1 cellular context compared by ENCODE assay signal in the genomic region with DNA sequence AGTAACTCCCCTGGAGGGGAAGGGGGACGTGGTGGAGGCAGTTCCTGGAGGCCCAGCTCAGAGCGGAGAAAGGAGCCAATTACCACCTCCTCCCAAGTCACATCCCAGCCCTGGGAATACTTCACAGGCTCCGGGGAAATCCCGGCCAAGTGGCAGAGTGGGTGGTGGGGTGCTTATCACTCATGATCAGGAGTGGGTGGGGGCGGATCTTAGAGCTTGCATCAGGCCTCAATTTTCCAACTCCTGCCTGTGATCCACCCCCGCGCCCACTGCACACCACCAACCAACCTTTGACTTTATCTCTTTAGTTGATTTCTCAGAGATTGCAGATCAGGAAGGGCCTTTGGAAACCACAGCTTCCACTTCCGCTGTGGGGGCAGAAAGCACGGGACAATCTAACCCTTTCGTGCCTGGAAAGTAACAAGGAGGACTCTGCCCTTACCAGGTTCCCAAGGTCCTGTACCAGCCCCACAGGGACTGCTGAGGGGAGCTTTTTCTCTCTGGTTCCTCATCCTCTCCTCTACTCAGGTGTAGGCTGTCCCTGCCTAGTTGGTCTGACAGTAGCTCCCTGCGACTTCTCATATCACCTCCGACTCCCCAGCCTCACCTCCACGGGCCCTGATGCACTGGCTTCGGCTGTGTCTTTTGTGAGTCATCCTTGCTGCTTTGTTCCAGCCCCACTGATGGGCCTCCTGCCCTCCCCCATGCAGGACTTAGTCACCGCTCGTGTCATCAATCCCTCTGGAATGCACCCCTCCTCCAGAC.
TF ChIP-seq lines count a peak whose summit lies in the region.

No MANE protein-coding gene starts in this region.

TF ChIP-seq in HepG2, 621 proteins besides CTCF, POLR2A, EP300 and RAD21 (continued from another document and continues in another):
- TF ChIP-seq, protein P1, sequence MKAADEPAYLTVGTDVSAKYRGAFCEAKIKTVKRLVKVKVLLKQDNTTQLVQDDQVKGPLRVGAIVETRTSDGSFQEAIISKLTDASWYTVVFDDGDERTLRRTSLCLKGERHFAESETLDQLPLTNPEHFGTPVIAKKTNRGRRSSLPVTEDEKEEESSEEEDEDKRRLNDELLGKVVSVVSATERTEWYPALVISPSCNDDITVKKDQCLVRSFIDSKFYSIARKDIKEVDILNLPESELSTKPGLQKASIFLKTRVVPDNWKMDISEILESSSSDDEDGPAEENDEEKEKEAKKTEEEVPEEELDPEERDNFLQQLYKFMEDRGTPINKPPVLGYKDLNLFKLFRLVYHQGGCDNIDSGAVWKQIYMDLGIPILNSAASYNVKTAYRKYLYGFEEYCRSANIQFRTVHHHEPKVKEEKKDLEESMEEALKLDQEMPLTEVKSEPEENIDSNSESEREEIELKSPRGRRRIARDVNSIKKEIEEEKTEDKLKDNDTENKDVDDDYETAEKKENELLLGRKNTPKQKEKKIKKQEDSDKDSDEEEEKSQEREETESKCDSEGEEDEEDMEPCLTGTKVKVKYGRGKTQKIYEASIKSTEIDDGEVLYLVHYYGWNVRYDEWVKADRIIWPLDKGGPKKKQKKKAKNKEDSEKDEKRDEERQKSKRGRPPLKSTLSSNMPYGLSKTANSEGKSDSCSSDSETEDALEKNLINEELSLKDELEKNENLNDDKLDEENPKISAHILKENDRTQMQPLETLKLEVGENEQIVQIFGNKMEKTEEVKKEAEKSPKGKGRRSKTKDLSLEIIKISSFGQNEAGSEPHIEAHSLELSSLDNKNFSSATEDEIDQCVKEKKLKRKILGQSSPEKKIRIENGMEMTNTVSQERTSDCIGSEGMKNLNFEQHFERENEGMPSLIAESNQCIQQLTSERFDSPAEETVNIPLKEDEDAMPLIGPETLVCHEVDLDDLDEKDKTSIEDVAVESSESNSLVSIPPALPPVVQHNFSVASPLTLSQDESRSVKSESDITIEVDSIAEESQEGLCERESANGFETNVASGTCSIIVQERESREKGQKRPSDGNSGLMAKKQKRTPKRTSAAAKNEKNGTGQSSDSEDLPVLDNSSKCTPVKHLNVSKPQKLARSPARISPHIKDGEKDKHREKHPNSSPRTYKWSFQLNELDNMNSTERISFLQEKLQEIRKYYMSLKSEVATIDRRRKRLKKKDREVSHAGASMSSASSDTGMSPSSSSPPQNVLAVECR (CRISPR knock-in tag; IDR thresholded peaks at IDR 0.05; ENCODE audit: borderline replicate concordance), result peak; percentile 50; the same call in 1 of the 2 replicates
- TF ChIP-seq KDM4B (CRISPR knock-in tag; IDR thresholded peaks at IDR 0.05) (peak; percentile 60), ZNF101 (CRISPR knock-in tag; IDR thresholded peaks at IDR 0.05; ENCODE audit: borderline replicate concordance, low read depth) (no peak), CEBPB (IDR thresholded peaks at IDR 0.05; ENCODE audit: borderline replicate concordance, low read depth, low read length) (0 out of 2 replicates have a peak, but pooled peaks have one; percentile 3), E2F1 (CRISPR knock-in tag; IDR thresholded peaks at IDR 0.05) (no peak), NFIC (IDR thresholded peaks at IDR 0.05; ENCODE audit: low read length) (peak; percentile 84; the same call in 1 of the 2 replicates), ZHX1 (CRISPR knock-in tag; IDR thresholded peaks at IDR 0.05; ENCODE audit: low read depth) (no peak), JUNB (CRISPR knock-in tag; IDR thresholded peaks at IDR 0.05; ENCODE audit: borderline replicate concordance) (peak; percentile 99), GLI4 (CRISPR knock-in tag; IDR thresholded peaks at IDR 0.05; ENCODE audit: borderline replicate concordance) (no peak; the same call in 1 of the 2 replicates), SKI (IDR thresholded peaks at IDR 0.05; ENCODE audit: partially characterized antibody) (peak; percentile 45), MATR3 (CRISPR knock-in tag; IDR thresholded peaks at IDR 0.05) (no peak), THAP11 (CRISPR knock-in tag; IDR thresholded peaks at IDR 0.05) (peak; percentile 78), ZBTB43 (CRISPR knock-in tag; conservative IDR thresholded peaks at IDR 0.05) (0 out of 2 replicates have a peak, but pooled peaks have one; percentile 48), ERF (CRISPR knock-in tag; IDR thresholded peaks at IDR 0.05) (peak; percentile 84), GFI1 (CRISPR knock-in tag; IDR thresholded peaks at IDR 0.05; ENCODE audit: borderline replicate concordance) (peak; percentile 91), KMT2A (CRISPR knock-in tag; IDR thresholded peaks at IDR 0.05) (0 out of 2 replicates have a peak, but pooled peaks have one; percentile 23), PRMT3 (CRISPR knock-in tag; IDR thresholded peaks at IDR 0.05; ENCODE audit: borderline replicate concordance, low read depth) (no peak; the same call in 1 of the 2 replicates), ZNF841 (CRISPR knock-in tag; IDR thresholded peaks at IDR 0.05; ENCODE audit: borderline replicate concordance) (no peak), ZNF18 (CRISPR knock-in tag; IDR thresholded peaks at IDR 0.05; ENCODE audit: insufficient replicate concordance) (peak; percentile 74), TBP (CRISPR knock-in tag; IDR thresholded peaks at IDR 0.05) (no peak), ZNF24 (IDR thresholded peaks at IDR 0.05) (no peak), ATF5 (CRISPR knock-in tag; IDR thresholded peaks at IDR 0.05; ENCODE audit: low read depth) (0 out of 2 replicates have a peak, but pooled peaks have one; percentile 62), KDM6A (CRISPR knock-in tag; IDR thresholded peaks at IDR 0.05; ENCODE audit: low read depth) (peak; percentile 89), ATRX (CRISPR knock-in tag; IDR thresholded peaks at IDR 0.05; ENCODE audit: borderline replicate concordance) (no peak), CREBL2 (CRISPR knock-in tag; IDR thresholded peaks at IDR 0.05; ENCODE audit: borderline replicate concordance) (no peak), GATAD1 (CRISPR knock-in tag; IDR thresholded peaks at IDR 0.05) (peak; percentile 58)
- TF ChIP-seq, protein P2, sequence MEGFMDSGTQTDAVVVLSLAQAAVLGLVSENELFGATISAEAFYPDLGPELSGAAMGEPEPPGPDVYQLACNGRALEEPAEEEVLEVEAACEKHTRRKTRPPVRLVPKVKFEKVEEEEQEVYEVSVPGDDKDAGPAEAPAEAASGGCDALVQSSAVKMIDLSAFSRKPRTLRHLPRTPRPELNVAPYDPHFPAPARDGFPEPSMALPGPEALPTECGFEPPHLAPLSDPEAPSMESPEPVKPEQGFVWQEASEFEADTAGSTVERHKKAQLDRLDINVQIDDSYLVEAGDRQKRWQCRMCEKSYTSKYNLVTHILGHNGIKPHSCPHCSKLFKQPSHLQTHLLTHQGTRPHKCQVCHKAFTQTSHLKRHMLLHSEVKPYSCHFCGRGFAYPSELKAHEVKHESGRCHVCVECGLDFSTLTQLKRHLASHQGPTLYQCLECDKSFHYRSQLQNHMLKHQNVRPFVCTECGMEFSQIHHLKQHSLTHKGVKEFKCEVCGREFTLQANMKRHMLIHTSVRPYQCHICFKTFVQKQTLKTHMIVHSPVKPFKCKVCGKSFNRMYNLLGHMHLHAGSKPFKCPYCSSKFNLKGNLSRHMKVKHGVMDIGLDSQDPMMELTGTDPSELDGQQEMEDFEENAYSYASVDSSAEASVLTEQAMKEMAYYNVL (CRISPR knock-in tag; IDR thresholded peaks at IDR 0.05; ENCODE audit: borderline replicate concordance), result peak; percentile 91
- TF ChIP-seq, protein P3, sequence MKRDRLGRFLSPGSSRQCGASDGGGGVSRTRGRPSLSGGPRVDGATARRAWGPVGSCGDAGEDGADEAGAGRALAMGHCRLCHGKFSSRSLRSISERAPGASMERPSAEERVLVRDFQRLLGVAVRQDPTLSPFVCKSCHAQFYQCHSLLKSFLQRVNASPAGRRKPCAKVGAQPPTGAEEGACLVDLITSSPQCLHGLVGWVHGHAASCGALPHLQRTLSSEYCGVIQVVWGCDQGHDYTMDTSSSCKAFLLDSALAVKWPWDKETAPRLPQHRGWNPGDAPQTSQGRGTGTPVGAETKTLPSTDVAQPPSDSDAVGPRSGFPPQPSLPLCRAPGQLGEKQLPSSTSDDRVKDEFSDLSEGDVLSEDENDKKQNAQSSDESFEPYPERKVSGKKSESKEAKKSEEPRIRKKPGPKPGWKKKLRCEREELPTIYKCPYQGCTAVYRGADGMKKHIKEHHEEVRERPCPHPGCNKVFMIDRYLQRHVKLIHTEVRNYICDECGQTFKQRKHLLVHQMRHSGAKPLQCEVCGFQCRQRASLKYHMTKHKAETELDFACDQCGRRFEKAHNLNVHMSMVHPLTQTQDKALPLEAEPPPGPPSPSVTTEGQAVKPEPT (CRISPR knock-in tag; IDR thresholded peaks at IDR 0.05; ENCODE audit: low read depth), result peak; percentile 85; the same call in 1 of the 2 replicates
- TF ChIP-seq, protein P4, sequence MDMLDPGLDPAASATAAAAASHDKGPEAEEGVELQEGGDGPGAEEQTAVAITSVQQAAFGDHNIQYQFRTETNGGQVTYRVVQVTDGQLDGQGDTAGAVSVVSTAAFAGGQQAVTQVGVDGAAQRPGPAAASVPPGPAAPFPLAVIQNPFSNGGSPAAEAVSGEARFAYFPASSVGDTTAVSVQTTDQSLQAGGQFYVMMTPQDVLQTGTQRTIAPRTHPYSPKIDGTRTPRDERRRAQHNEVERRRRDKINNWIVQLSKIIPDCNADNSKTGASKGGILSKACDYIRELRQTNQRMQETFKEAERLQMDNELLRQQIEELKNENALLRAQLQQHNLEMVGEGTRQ (IDR thresholded peaks at IDR 0.05; ENCODE audit: low read depth, low read length), result no peak; the same call in 1 of the 2 replicates
- TF ChIP-seq, protein P4 (CRISPR knock-in tag; IDR thresholded peaks at IDR 0.05; ENCODE audit: borderline replicate concordance), result no peak
- TF ChIP-seq, protein P5, sequence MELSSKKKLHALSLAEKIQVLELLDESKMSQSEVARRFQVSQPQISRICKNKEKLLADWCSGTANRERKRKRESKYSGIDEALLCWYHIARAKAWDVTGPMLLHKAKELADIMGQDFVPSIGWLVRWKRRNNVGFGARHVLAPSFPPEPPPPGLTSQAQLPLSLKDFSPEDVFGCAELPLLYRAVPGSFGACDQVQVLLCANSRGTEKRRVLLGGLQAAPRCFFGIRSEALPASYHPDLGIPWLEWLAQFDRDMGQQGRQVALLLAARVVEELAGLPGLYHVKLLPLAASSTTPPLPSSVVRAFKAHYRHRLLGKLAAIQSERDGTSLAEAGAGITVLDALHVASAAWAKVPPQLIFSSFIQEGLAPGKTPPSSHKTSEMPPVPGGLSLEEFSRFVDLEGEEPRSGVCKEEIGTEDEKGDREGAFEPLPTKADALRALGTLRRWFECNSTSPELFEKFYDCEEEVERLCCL (CRISPR knock-in tag; IDR thresholded peaks at IDR 0.05; ENCODE audit: borderline replicate concordance), result no peak
